ENCODE assay signal across 8 cellular contexts in genomic region chr1:114669562-114670082, GRCh38. TPM values are rescaled to one million over a fixed set of nuclear protein-coding genes. Genes with fewer than 3 reads are reported as not detected.
DNase-seq lines count a peak whose midpoint lies in the region; ATAC-seq and TF ChIP-seq lines count a peak whose summit lies in the region.

A gene with protein sequence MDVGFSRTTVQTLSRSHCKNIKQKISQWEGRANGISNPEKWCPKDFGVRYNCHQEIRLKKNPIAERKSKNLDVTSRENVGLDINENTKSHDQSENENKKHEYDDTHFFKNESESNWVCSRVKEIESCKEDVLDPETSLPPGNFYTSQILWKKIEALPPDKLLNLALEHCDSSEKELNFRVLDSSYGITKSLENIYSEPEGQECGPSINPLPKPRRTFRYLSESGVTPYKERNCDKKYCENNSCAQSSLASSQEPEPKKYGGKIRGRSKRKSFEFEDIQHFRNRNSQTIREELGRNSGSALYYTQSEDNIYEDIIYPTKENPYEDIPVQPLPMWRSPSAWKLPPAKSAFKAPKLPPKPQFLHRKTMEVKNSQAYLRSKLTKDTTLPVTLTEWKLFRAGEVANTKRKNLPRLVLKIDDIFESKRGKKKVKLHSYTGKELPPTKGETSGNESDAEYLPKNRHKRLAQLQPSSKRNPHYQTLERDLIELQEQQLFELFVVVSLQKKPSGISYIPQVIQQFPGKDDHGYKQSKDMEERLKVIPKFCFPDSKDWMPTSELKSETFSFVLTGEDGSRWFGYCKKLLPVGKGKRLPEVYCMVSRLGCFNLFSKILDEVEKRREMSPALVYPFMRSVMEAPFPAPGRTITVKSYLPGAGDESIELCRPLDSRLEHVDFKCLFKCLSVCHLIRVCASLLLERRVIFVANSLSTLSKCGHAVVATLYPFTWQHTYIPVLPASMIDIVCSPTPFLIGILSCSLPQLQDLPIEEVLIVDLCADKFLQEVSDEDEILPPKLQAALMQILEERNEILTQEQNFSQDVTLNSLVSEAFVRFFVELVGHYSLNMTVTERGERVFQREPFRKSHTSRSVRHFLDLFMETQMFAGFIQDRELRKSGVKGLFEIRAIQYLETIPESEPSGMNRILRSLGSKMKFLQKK (minus strand): TSS chr1:114670049. CDS start chr1:114625984, 44,065 bp downstream.

- H3K27me3 ChIP-seq in WERI-Rb-1 (ENCODE audit: insufficient read depth, low read depth, severe bottlenecking) (no peaks in the 10 kb centered on the region), sigmoid colon (no peaks in the 10 kb centered on the region)

- TF ChIP-seq CTCF in AG09319 (IDR thresholded peaks at IDR 0.05; ENCODE audit: low read depth, low read length) (peak; percentile 15), WERI-Rb-1 (IDR thresholded peaks at IDR 0.05; ENCODE audit: low read depth, low read length) (peak; percentile 28), sigmoid colon (IDR thresholded peaks at IDR 0.05) (no peak)

- TF ChIP-seq POLR2A in sigmoid colon (IDR thresholded peaks at IDR 0.05): no peak

- no peak for DNase-seq in AG09319 (ENCODE audit: extremely low read depth, low read depth)
- no peak for DNase-seq in WERI-Rb-1
- no peak for DNase-seq in left cardiac atrium
- no peak for DNase-seq in sigmoid colon
- no peak for DNase-seq in activated effector memory CD4-positive, alpha-beta T cell treated with anti-CD3 and anti-CD28 coated beads, Interleukin-2, amount 50 U/mL, for 16 hours
- DNase-seq in activated CD4-positive, alpha-beta T cell treated with anti-CD3 and anti-CD28 coated beads, Interleukin-2, amount 50 U/mL, for 1 hour: no peak

- TF ChIP-seq EP300 in sigmoid colon (IDR thresholded peaks at IDR 0.05): no peak

- WGBS in sigmoid colon, 2 donors: 1% methylated on average over 50 of the region's 50 CpGs

- ATAC-seq in GM18870 (IDR thresholded peaks at IDR 0.05; ENCODE audit: unreplicated experiment) (peak; percentile 38), HG03066 (IDR thresholded peaks at IDR 0.05; ENCODE audit: low read depth, unreplicated experiment) (peak; percentile 54), left cardiac atrium (peak; percentile 53 to 78)

- H3K27ac ChIP-seq in WERI-Rb-1 (no peak within 1 kb of the TSS), sigmoid colon (peak within 1 kb of the TSS; percentile 66 to 79 (median 77))

- H3K4me1 ChIP-seq in sigmoid colon: peaks cover 0 to 16% (median 7%) of the 10 kb centered on the region in 4 donors

- intact Hi-C loops in left cardiac atrium (cut with DNase I): loop anchor here in 1 of 2 donors (10.0 kb wide), 1 partner anchor 85 kb away; the partner anchor contains the start of gene BCAS2
- intact Hi-C loops in sigmoid colon (cut with DNase I): loop anchor here (1.0 to 2.0 kb wide), 2 partner anchors 47 to 89 kb away; partner anchors contain the start of genes BCAS2 and NRAS

- H3K9me3 ChIP-seq in WERI-Rb-1 (ENCODE audit: severe bottlenecking) (no peaks in the 10 kb centered on the region), sigmoid colon (no peaks in the 10 kb centered on the region)

- H3K4me3 ChIP-seq in WERI-Rb-1 (ENCODE audit: low read depth, low read length) (peak within 1 kb of the TSS; percentile 85), sigmoid colon (peak within 1 kb of the TSS; percentile 63 to 88 (median 78))

- H3K36me3 ChIP-seq in WERI-Rb-1: no peaks in the 10 kb centered on the region
- no peaks in the 10 kb centered on the region for H3K36me3 ChIP-seq in sigmoid colon

RNA-seq across cellular contexts. Expression of the gene that starts here (rescaled TPM):
- total RNA-seq in left cardiac atrium: 1 to 10 TPM; 2.3 to 3.1 TPM
- total RNA-seq in sigmoid colon: 1 to 10 TPM; 1.9 to 4.7 (median 3.4) TPM
- polyA plus RNA-seq in sigmoid colon: under 1 TPM; 0.23 to 0.60 (median 0.29) TPM

Comparison
In these comparisons a context has a peak if more than half of its experiments do, and no peak if none do; other contexts are left out.
1. CTCF ChIP-seq: peak in AG09319 (single experiment) and WERI-Rb-1 (single experiment); none in sigmoid colon (0 of 4).
2. Peak in every context shown above with its lines, with median percentiles within 50 percentile points of each other: ATAC-seq.